In genomic region chr15:55250392-55250791, GRCh38 we compare ENCODE assay signal across 1 cellular context.
TF ChIP-seq lines count a peak whose summit lies in the region.

No MANE protein-coding gene starts in this region.

TF ChIP-seq in HepG2, 621 proteins besides CTCF, POLR2A, EP300 and RAD21 (continued from another document and continues in another):
- peak; percentile 84 for TF ChIP-seq ARID5B (CRISPR knock-in tag; IDR thresholded peaks at IDR 0.05)
- no peak for TF ChIP-seq NFKBIZ (CRISPR knock-in tag; IDR thresholded peaks at IDR 0.05)
- TF ChIP-seq ZNF432 (CRISPR knock-in tag; IDR thresholded peaks at IDR 0.05; ENCODE audit: borderline replicate concordance), result no peak
- no peak for TF ChIP-seq ZFYVE20 (CRISPR knock-in tag; IDR thresholded peaks at IDR 0.05; ENCODE audit: borderline replicate concordance, low read depth)
- TF ChIP-seq NR2C2 (CRISPR knock-in tag; IDR thresholded peaks at IDR 0.05; ENCODE audit: borderline replicate concordance), result no peak
- peak; percentile 92 for TF ChIP-seq FOXA3 (CRISPR knock-in tag; IDR thresholded peaks at IDR 0.05)
- no peak for TF ChIP-seq TEAD2 (CRISPR knock-in tag; IDR thresholded peaks at IDR 0.05)
- TF ChIP-seq ZNF253 (CRISPR knock-in tag; IDR thresholded peaks at IDR 0.05; ENCODE audit: borderline replicate concordance), result no peak
- TF ChIP-seq, protein P1, sequence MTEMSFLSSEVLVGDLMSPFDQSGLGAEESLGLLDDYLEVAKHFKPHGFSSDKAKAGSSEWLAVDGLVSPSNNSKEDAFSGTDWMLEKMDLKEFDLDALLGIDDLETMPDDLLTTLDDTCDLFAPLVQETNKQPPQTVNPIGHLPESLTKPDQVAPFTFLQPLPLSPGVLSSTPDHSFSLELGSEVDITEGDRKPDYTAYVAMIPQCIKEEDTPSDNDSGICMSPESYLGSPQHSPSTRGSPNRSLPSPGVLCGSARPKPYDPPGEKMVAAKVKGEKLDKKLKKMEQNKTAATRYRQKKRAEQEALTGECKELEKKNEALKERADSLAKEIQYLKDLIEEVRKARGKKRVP (CRISPR knock-in tag; IDR thresholded peaks at IDR 0.05), result peak in 1 of 2 experiments; percentile 98; a peak in 2 of 4 replicates
- TF ChIP-seq BCL3 (CRISPR knock-in tag; IDR thresholded peaks at IDR 0.05), result no peak
- TF ChIP-seq ZNF543 (CRISPR knock-in tag; IDR thresholded peaks at IDR 0.05), result no peak
- TF ChIP-seq SMAD9 (CRISPR knock-in tag; IDR thresholded peaks at IDR 0.05), result no peak
- TF ChIP-seq, protein P2, sequence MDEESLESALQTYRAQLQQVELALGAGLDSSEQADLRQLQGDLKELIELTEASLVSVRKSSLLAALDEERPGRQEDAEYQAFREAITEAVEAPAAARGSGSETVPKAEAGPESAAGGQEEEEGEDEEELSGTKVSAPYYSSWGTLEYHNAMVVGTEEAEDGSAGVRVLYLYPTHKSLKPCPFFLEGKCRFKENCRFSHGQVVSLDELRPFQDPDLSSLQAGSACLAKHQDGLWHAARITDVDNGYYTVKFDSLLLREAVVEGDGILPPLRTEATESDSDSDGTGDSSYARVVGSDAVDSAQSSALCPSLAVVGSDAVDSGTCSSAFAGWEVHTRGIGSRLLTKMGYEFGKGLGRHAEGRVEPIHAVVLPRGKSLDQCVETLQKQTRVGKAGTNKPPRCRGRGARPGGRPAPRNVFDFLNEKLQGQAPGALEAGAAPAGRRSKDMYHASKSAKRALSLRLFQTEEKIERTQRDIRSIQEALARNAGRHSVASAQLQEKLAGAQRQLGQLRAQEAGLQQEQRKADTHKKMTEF (CRISPR knock-in tag; IDR thresholded peaks at IDR 0.05), result peak; percentile 49; the same call in 1 of the 2 replicates
- no peak for TF ChIP-seq ZNF724P (CRISPR knock-in tag; IDR thresholded peaks at IDR 0.05; ENCODE audit: borderline replicate concordance)
- no peak for TF ChIP-seq ZNF263 (CRISPR knock-in tag; IDR thresholded peaks at IDR 0.05)
- TF ChIP-seq FOXA1 (IDR thresholded peaks at IDR 0.05), result no peak
- peak; percentile 71 for TF ChIP-seq FOXA1 (CRISPR knock-in tag; IDR thresholded peaks at IDR 0.05)
- TF ChIP-seq, protein P3, sequence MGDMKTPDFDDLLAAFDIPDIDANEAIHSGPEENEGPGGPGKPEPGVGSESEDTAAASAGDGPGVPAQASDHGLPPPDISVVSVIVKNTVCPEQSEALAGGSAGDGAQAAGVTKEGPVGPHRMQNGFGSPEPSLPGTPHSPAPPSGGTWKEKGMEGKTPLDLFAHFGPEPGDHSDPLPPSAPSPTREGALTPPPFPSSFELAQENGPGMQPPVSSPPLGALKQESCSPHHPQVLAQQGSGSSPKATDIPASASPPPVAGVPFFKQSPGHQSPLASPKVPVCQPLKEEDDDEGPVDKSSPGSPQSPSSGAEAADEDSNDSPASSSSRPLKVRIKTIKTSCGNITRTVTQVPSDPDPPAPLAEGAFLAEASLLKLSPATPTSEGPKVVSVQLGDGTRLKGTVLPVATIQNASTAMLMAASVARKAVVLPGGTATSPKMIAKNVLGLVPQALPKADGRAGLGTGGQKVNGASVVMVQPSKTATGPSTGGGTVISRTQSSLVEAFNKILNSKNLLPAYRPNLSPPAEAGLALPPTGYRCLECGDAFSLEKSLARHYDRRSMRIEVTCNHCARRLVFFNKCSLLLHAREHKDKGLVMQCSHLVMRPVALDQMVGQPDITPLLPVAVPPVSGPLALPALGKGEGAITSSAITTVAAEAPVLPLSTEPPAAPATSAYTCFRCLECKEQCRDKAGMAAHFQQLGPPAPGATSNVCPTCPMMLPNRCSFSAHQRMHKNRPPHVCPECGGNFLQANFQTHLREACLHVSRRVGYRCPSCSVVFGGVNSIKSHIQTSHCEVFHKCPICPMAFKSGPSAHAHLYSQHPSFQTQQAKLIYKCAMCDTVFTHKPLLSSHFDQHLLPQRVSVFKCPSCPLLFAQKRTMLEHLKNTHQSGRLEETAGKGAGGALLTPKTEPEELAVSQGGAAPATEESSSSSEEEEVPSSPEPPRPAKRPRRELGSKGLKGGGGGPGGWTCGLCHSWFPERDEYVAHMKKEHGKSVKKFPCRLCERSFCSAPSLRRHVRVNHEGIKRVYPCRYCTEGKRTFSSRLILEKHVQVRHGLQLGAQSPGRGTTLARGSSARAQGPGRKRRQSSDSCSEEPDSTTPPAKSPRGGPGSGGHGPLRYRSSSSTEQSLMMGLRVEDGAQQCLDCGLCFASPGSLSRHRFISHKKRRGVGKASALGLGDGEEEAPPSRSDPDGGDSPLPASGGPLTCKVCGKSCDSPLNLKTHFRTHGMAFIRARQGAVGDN (CRISPR knock-in tag; IDR thresholded peaks at IDR 0.05), result no peak
- TF ChIP-seq TMF1 (CRISPR knock-in tag; IDR thresholded peaks at IDR 0.05; ENCODE audit: low read depth), result no peak
- TF ChIP-seq GTF2F1 (IDR thresholded peaks at IDR 0.05; ENCODE audit: low read length), result no peak
- TF ChIP-seq, protein P4, sequence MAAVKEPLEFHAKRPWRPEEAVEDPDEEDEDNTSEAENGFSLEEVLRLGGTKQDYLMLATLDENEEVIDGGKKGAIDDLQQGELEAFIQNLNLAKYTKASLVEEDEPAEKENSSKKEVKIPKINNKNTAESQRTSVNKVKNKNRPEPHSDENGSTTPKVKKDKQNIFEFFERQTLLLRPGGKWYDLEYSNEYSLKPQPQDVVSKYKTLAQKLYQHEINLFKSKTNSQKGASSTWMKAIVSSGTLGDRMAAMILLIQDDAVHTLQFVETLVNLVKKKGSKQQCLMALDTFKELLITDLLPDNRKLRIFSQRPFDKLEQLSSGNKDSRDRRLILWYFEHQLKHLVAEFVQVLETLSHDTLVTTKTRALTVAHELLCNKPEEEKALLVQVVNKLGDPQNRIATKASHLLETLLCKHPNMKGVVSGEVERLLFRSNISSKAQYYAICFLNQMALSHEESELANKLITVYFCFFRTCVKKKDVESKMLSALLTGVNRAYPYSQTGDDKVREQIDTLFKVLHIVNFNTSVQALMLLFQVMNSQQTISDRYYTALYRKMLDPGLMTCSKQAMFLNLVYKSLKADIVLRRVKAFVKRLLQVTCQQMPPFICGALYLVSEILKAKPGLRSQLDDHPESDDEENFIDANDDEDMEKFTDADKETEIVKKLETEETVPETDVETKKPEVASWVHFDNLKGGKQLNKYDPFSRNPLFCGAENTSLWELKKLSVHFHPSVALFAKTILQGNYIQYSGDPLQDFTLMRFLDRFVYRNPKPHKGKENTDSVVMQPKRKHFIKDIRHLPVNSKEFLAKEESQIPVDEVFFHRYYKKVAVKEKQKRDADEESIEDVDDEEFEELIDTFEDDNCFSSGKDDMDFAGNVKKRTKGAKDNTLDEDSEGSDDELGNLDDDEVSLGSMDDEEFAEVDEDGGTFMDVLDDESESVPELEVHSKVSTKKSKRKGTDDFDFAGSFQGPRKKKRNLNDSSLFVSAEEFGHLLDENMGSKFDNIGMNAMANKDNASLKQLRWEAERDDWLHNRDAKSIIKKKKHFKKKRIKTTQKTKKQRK (IDR thresholded peaks at IDR 0.05; ENCODE audit: low read length), result no peak
- TF ChIP-seq PRMT3 (CRISPR knock-in tag; IDR thresholded peaks at IDR 0.05; ENCODE audit: borderline replicate concordance, low read depth), result no peak
- TF ChIP-seq GFI1 (CRISPR knock-in tag; IDR thresholded peaks at IDR 0.05; ENCODE audit: borderline replicate concordance), result no peak
- TF ChIP-seq KLF13 (CRISPR knock-in tag; IDR thresholded peaks at IDR 0.05), result no peak
- no peak for TF ChIP-seq ZNF749 (CRISPR knock-in tag; IDR thresholded peaks at IDR 0.05; ENCODE audit: borderline replicate concordance)
- peak; percentile 47 for TF ChIP-seq BCL6 (CRISPR knock-in tag; IDR thresholded peaks at IDR 0.05)
- TF ChIP-seq, protein P5, sequence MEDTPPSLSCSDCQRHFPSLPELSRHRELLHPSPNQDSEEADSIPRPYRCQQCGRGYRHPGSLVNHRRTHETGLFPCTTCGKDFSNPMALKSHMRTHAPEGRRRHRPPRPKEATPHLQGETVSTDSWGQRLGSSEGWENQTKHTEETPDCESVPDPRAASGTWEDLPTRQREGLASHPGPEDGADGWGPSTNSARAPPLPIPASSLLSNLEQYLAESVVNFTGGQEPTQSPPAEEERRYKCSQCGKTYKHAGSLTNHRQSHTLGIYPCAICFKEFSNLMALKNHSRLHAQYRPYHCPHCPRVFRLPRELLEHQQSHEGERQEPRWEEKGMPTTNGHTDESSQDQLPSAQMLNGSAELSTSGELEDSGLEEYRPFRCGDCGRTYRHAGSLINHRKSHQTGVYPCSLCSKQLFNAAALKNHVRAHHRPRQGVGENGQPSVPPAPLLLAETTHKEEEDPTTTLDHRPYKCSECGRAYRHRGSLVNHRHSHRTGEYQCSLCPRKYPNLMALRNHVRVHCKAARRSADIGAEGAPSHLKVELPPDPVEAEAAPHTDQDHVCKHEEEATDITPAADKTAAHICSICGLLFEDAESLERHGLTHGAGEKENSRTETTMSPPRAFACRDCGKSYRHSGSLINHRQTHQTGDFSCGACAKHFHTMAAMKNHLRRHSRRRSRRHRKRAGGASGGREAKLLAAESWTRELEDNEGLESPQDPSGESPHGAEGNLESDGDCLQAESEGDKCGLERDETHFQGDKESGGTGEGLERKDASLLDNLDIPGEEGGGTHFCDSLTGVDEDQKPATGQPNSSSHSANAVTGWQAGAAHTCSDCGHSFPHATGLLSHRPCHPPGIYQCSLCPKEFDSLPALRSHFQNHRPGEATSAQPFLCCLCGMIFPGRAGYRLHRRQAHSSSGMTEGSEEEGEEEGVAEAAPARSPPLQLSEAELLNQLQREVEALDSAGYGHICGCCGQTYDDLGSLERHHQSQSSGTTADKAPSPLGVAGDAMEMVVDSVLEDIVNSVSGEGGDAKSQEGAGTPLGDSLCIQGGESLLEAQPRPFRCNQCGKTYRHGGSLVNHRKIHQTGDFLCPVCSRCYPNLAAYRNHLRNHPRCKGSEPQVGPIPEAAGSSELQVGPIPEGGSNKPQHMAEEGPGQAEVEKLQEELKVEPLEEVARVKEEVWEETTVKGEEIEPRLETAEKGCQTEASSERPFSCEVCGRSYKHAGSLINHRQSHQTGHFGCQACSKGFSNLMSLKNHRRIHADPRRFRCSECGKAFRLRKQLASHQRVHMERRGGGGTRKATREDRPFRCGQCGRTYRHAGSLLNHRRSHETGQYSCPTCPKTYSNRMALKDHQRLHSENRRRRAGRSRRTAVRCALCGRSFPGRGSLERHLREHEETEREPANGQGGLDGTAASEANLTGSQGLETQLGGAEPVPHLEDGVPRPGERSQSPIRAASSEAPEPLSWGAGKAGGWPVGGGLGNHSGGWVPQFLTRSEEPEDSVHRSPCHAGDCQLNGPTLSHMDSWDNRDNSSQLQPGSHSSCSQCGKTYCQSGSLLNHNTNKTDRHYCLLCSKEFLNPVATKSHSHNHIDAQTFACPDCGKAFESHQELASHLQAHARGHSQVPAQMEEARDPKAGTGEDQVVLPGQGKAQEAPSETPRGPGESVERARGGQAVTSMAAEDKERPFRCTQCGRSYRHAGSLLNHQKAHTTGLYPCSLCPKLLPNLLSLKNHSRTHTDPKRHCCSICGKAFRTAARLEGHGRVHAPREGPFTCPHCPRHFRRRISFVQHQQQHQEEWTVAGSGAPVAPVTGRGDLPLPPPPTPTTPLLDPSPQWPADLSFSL (CRISPR knock-in tag; IDR thresholded peaks at IDR 0.05), result no peak
- TF ChIP-seq NCOA1 (CRISPR knock-in tag; IDR thresholded peaks at IDR 0.05), result no peak
- TF ChIP-seq TCF7 (IDR thresholded peaks at IDR 0.05; ENCODE audit: low read depth), result peak; percentile 54
- TF ChIP-seq ZNF33A (CRISPR knock-in tag; IDR thresholded peaks at IDR 0.05; ENCODE audit: borderline replicate concordance), result no peak
- TF ChIP-seq ETV5 (CRISPR knock-in tag; IDR thresholded peaks at IDR 0.05; ENCODE audit: borderline replicate concordance), result peak; percentile 42; the same call in 1 of the 2 replicates
- no peak for TF ChIP-seq NONO (IDR thresholded peaks at IDR 0.05)
- TF ChIP-seq NONO (CRISPR knock-in tag; conservative IDR thresholded peaks at IDR 0.05), result no peak
- TF ChIP-seq THRA (CRISPR knock-in tag; IDR thresholded peaks at IDR 0.05; ENCODE audit: borderline replicate concordance), result 0 out of 2 replicates have a peak, but pooled peaks have one; percentile 15
- TF ChIP-seq ZNF572 (CRISPR knock-in tag; IDR thresholded peaks at IDR 0.05), result no peak
- no peak for TF ChIP-seq ZNF441 (CRISPR knock-in tag; IDR thresholded peaks at IDR 0.05; ENCODE audit: borderline replicate concordance)
- peak; percentile 81; the same call in 1 of the 2 replicates for TF ChIP-seq TGIF2 (CRISPR knock-in tag; IDR thresholded peaks at IDR 0.05)
